Comparison of ENCODE assay signal across 11 cellular contexts in the genomic region with DNA sequence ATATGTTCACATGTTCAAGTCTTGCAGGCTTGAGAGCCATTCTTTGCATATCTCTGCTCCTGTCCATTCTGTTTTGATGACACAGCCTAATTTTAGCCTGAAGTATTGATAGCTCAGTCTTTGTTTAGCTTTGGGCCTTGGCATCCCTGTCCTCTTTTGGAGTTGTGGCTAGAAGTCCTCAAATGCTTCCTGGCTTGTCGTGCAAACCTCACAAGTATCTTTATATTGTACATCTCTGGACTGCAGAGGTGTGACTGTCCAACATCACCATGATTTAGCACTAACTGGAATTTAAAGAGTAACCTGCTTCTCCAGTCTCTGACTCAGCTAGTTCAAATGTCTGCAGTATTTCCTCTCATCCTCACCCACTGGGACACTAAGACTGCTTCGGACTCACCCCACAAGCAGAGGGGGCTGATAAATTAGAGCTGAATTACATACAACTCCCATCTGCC. TPM values are rescaled to one million over a fixed set of nuclear protein-coding genes. Genes with fewer than 3 reads are reported as not detected.
DNase-seq lines count a peak whose midpoint lies in the region; ATAC-seq, FAIRE-seq and TF ChIP-seq lines count a peak whose summit lies in the region.
"Had no signal": no experiment of that assay in that cellular context is flagged by ENCODE, and none has a peak within 500 bp of the region (broad histone marks: within the 10 kb centered on the region; RNA-seq: fewer than 3 reads in every experiment).

No MANE protein-coding gene starts in this region.

- no peaks in the 10 kb centered on the region for H3K9me3 ChIP-seq in right atrium auricular region
- no peaks in the 10 kb centered on the region for H3K9me3 ChIP-seq in cardiac muscle cell (ENCODE audit: low read depth)

- FAIRE-seq in urothelium cell line (lab: Jason Lieb, UNC) = no peak

- H3K27ac ChIP-seq in right atrium auricular region (peak overlapping the region in 1 of 2 donors; percentile 36), cardiac muscle cell (peak overlapping the region; percentile 94)

- ATAC-seq in Right ventricle myocardium inferior = peak; percentile 80
- ATAC-seq in HG02884 (IDR thresholded peaks at IDR 0.05; ENCODE audit: unreplicated experiment) = no peak

- H3K4me1 ChIP-seq in right atrium auricular region = no peaks in the 10 kb centered on the region
- H3K4me1 ChIP-seq in cardiac muscle cell (ENCODE audit: low read depth) = peaks cover 16% of the 10 kb centered on the region

- H3K27me3 ChIP-seq in right atrium auricular region (no peaks in the 10 kb centered on the region), cardiac muscle cell (no peaks in the 10 kb centered on the region)

- H3K4me3 ChIP-seq in right atrium auricular region (no peak overlapping the region), cardiac muscle cell (no peak overlapping the region)

- H3K36me3 ChIP-seq in right atrium auricular region (no peaks in the 10 kb centered on the region), cardiac muscle cell (no peaks in the 10 kb centered on the region)

- DNase-seq in Right ventricle myocardium inferior (ENCODE audit: missing footprints) (no peak), right atrium auricular region (ENCODE audit: low spot score) (no peak), cardiac muscle cell (ENCODE audit: low read depth in 1 of 2, low spot score in 1 of 2) (peak in 1 of 2 donors; percentile 47), urothelium cell line (ENCODE audit: low spot score) (peak; percentile 58), NCI-H2081 (lab: John Stamatoyannopoulos, UW) (no peak)
- DNase-seq: 8988T; activated naive CD4-positive, alpha-beta T cell treated with Interleukin-2 at 50 U/mL for 16 hours; cortex of kidney; KG1; NCI-H2029 treated with DMSO at 0.1 percent for 48 hours had no signal

- intact Hi-C loops in Right ventricle myocardium inferior (cut with DNase I) = no loop called here

- TF ChIP-seq CTCF in right atrium auricular region (IDR thresholded peaks at IDR 0.05) (no peak), cardiac muscle cell (IDR thresholded peaks at IDR 0.05; ENCODE audit: low read depth, low read length) (no peak)

RNA-seq across cellular contexts. Expression of a gene that starts 11.7 kb away (rescaled TPM):
- total RNA-seq in Right ventricle myocardium inferior (0.32 TPM), right atrium auricular region (under 1 TPM in 1 of 2 donors, not detected in 1; 0.39 TPM), cardiac muscle cell (3.2 TPM in 1 of 2 replicates, not detected in the other)
- 0.36 and 1.9 TPM in 2 replicates for polyA plus RNA-seq in cardiac muscle cell

RNA-seq across cellular contexts. Expression of a gene that starts 11.8 kb away (rescaled TPM):
- total RNA-seq in Right ventricle myocardium inferior = 21.8 TPM
- 10 to 100 TPM; 15.6 to 31.1 TPM for total RNA-seq in right atrium auricular region
- 16.3 TPM in 2 replicates for total RNA-seq in cardiac muscle cell
- polyA plus RNA-seq in cardiac muscle cell = 42.3 and 60.5 TPM in 2 replicates

RNA-seq across cellular contexts. Expression of a gene that starts 26.8 kb away (rescaled TPM):
- 17.2 TPM for total RNA-seq in Right ventricle myocardium inferior
- 1 to 10 TPM; 8.0 to 8.7 TPM for total RNA-seq in right atrium auricular region
- total RNA-seq in cardiac muscle cell = 25.4 and 55.5 TPM in 2 replicates
- 31.6 and 70.2 TPM in 2 replicates for polyA plus RNA-seq in cardiac muscle cell

RNA-seq across cellular contexts. Expression of a gene that starts 35.3 kb away (rescaled TPM):
- total RNA-seq in Right ventricle myocardium inferior = 53.7 TPM
- total RNA-seq in right atrium auricular region = 10 to 100 TPM; 71.2 to 74.8 TPM
- 88.5 and 133 TPM in 2 replicates for total RNA-seq in cardiac muscle cell
- 238 and 292 TPM in 2 replicates for polyA plus RNA-seq in cardiac muscle cell
